In the genomic region with DNA sequence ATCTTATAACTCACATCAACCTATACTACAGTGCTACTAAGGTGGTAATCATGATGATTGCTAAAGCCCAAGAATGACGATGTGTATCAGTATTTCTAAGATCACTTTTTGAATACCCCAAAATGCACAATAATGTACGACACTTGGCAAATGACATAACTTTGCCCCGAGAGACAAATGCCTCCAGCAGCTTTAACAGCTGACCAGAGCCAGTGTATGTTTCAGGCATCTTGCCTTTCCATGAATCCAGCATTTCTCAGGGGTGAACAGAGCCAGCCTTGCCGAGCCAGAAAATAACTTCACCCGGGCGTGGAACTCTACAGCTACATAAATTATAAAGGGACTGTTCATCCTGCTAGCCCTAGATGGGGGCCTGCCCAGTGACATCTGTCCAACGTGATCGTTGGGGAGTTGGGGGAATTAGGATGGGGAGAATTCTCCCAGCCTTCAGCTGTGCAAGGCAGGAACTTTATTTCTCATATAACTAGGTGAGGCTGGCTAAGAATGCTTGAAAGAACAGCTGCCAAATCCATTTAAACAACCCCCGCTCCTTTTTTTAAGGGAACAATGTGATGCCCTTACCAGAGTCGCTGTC, we compare ENCODE assay signal across 12 cellular contexts. TPM values are rescaled to one million over a fixed set of nuclear protein-coding genes. Genes with fewer than 3 reads are reported as not detected.
A peak's percentile ranks its signal among the peaks of the same experiment; 100 is the strongest.
DNase-seq lines count a peak whose midpoint lies in the region; ATAC-seq, FAIRE-seq and TF ChIP-seq lines count a peak whose summit lies in the region.
"Had no signal": no experiment of that assay in that cellular context is flagged by ENCODE, and none has a peak within 500 bp of the region (broad histone marks: within the 10 kb centered on the region; RNA-seq: fewer than 3 reads in every experiment).

No MANE protein-coding gene starts in this region.

- 0 out of 2 replicates have a peak, but pooled peaks cover under 1% of the 10 kb centered on the region for H3K9me2 ChIP-seq in GM23338 (ENCODE audit: insufficient read depth)

- H3K4me3 ChIP-seq in GM23338: peak overlapping the region; percentile 77
- peak overlapping the region in 2 of 4 experiments; percentile 43 to 67; a peak in 2 of 8 replicates for H3K4me3 ChIP-seq in H1 (ENCODE audit: extremely low read depth in 1 of 4, insufficient read depth in 2 of 4, low read depth in 3 of 4, low read length in 4 of 4)
- no peak overlapping the region for H3K4me3 ChIP-seq in HAP-1

- no peak overlapping the region for H3K27ac Mint-ChIP-seq in GM23338
- H3K27ac Mint-ChIP-seq in nephron: peak overlapping the region in 2 of 3 experiments; percentile 22 to 67
- H3K27ac Mint-ChIP-seq: dendritic cell treated with granulocyte-macrophage colony-stimulating factor and Interleukin-4, amounts not matched to agents 40 ng/mL and 50 ng/mL, for 4 days had no signal

- H3K79me1 ChIP-seq in H1 (ENCODE audit: low read depth, low read length): no peaks in the 10 kb centered on the region

- H3K79me2 ChIP-seq in GM23338 (replicated peaks; ENCODE audit: insufficient read depth): no peaks in the 10 kb centered on the region
- H3K79me2 ChIP-seq in H1 (ENCODE audit: control insufficient read depth in 1 of 2, insufficient read depth in 2 of 2, low read length in 2 of 2): no peaks in the 10 kb centered on the region

- H3K27me3 ChIP-seq in GM23338 (ENCODE audit: insufficient read depth): peaks cover 53% of the 10 kb centered on the region
- H3K27me3 ChIP-seq in H1 (replicated peaks in 1 of 4; ENCODE audit: control insufficient read depth in 3 of 4, extremely low read depth in 1 of 4, insufficient read depth in 3 of 4, low read length in 3 of 4): peaks cover 14 to 48% (median 37%) of the 10 kb centered on the region in 4 experiments
- H3K27me3 ChIP-seq in HAP-1 (ENCODE audit: low read depth): peaks cover 46% of the 10 kb centered on the region

- no peaks in the 10 kb centered on the region for H3K36me3 ChIP-seq in GM23338 (ENCODE audit: insufficient read depth)
- peaks cover 0 to 6% (median 2%) of the 10 kb centered on the region in 4 experiments; a peak in 5 of 8 replicates for H3K36me3 ChIP-seq in H1 (ENCODE audit: control insufficient read depth in 2 of 4, insufficient read depth in 4 of 4, low read length in 3 of 4)
- no peaks in the 10 kb centered on the region for H3K36me3 ChIP-seq in HAP-1 (replicated peaks)

- in situ Hi-C loops in HAP-1 (cut with MboI; ENCODE audit: low sequenced_read_pairs): loop anchor here (10.0 kb wide), 1 partner anchor 1265 kb away; no protein-coding TSS in a partner anchor

- 82% methylated on average over 10 of the region's 10 CpGs; no CpG with 5 or more reads in 1 of the 2 experiments for WGBS in H1 (ENCODE audit: extremely low coverage in 1 of 2, insufficient coverage in 1 of 2, insufficient read length in 1 of 2, insufficient replicate concordance in 2 of 2, low coverage in 1 of 2, low lambda C conversion rate in 2 of 2, missing lambda C conversion rate in 1 of 2), 2 experiments

- H3K36me3 Mint-ChIP-seq in GM23338 (ENCODE audit: low read depth) (peaks cover 10% of the 10 kb centered on the region; the same call in 2 of the 3 replicates), nephron (ENCODE audit: low read depth) (peaks cover 17% of the 10 kb centered on the region)

- H3K14ac ChIP-seq in H1 (ENCODE audit: insufficient read length): no peak overlapping the region

- FAIRE-seq in H1 (lab: Jason Lieb, UNC): no peak

- H2BK5ac ChIP-seq in H1 (ENCODE audit: low read depth, low read length): no peak overlapping the region

- no peak overlapping the region for H2AK5ac ChIP-seq in H1 (ENCODE audit: low read depth, low read length)

- peaks cover 6% of the 10 kb centered on the region; the same call in 1 of the 2 replicates for H3F3A ChIP-seq in GM23338 (replicated peaks; ENCODE audit: low read depth)

- no peak overlapping the region for H3K9ac ChIP-seq in H1 (replicated peaks in 1 of 4; ENCODE audit: extremely low read depth in 1 of 4, low read depth in 3 of 4, low read length in 3 of 4)

- no peak overlapping the region for H2BK15ac ChIP-seq in H1 (ENCODE audit: low read length)

- H4K5ac ChIP-seq in H1 (ENCODE audit: insufficient read length, low read depth, low read length): no peak overlapping the region

- H4K8ac ChIP-seq in H1 (ENCODE audit: extremely low read depth, insufficient read depth, low read length): no peak overlapping the region

- TF ChIP-seq POLR2A in H1 (IDR thresholded peaks at IDR 0.05; ENCODE audit: control extremely low read depth in 1 of 2, low read depth in 2 of 2, low read length in 2 of 2): no peak

- H4K20me1 ChIP-seq in GM23338 (replicated peaks; ENCODE audit: insufficient read depth): 0 out of 2 replicates have a peak, but pooled peaks cover 7% of the 10 kb centered on the region
- peaks cover 2% of the 10 kb centered on the region in 2 experiments for H4K20me1 ChIP-seq in H1 (replicated peaks in 1 of 2; ENCODE audit: control insufficient read depth in 1 of 2, insufficient read depth in 2 of 2, low read length in 2 of 2)

- no peak overlapping the region for H4K91ac ChIP-seq in H1 (replicated peaks; ENCODE audit: insufficient read length, low read length)

- H2BK120ac ChIP-seq in H1 (replicated peaks; ENCODE audit: low read depth, low read length): no peak overlapping the region

- POLR2A ChIA-PET in H1 (lab: Charles Lee; ENCODE audit: partially characterized antibody): no interaction called here

- H2AFZ ChIP-seq in GM23338 (peak overlapping the region; percentile 80; the same call in 1 of the 2 replicates), H1 (ENCODE audit: low read length) (no peak overlapping the region)

- no peak for DNase-seq in GM23338 (ENCODE audit: low spot score)
- no peak for DNase-seq in H1 (ENCODE audit: low read depth in 1 of 2, low spot score in 2 of 2)
- no peak for DNase-seq in HAP-1 (ENCODE audit: low spot score in 2 of 2)
- DNase-seq in activated naive CD4-positive, alpha-beta T cell (lab: John Stamatoyannopoulos, UW): no peak
- DNase-seq: NCI-H2171; stimulated activated CD4-positive, alpha-beta T cell treated with anti-CD3 and anti-CD28 coated beads, Interleukin-15, amount 100 ng/mL, for 24 hours; substantia nigra had no signal

- TF ChIP-seq CTCF in 22Rv1 (IDR thresholded peaks at IDR 0.05) (no peak), GM23338 (conservative IDR thresholded peaks at IDR 0.05; ENCODE audit: low read depth in 2 of 2) (no peak), H1 (IDR thresholded peaks at IDR 0.05; ENCODE audit: control extremely low read depth in 1 of 3, insufficient read depth in 1 of 3, low read depth in 1 of 3, low read length in 3 of 3) (no peak), nephron (IDR thresholded peaks at IDR 0.05; ENCODE audit: unreplicated experiment in 3 of 3) (no peak)

- peak overlapping the region; percentile 82 for H3K4me3 Mint-ChIP-seq in GM23338
- peak overlapping the region; percentile 84 to 96 (median 95) for H3K4me3 Mint-ChIP-seq in nephron
- H3K4me3 Mint-ChIP-seq: dendritic cell treated with granulocyte-macrophage colony-stimulating factor and Interleukin-4, amounts not matched to agents 40 ng/mL and 50 ng/mL, for 4 days had no signal

- ATAC-seq in GM23338 (no peak), GM18868 (IDR thresholded peaks at IDR 0.05; ENCODE audit: unreplicated experiment) (no peak), HG03095 (IDR thresholded peaks at IDR 0.05; ENCODE audit: unreplicated experiment) (no peak)

- H3K23me2 ChIP-seq in H1 (ENCODE audit: low read depth, low read length): peaks cover 14% of the 10 kb centered on the region

- no peak for TF ChIP-seq RAD21 in H1 (IDR thresholded peaks at IDR 0.05 in 1 of 2, conservative IDR thresholded peaks at IDR 0.05 in 1 of 2; ENCODE audit: low read depth in 2 of 2, low read length in 2 of 2)

- no peak overlapping the region for H3K18ac ChIP-seq in H1 (ENCODE audit: extremely low read depth, low read length)

- H3K4me1 Mint-ChIP-seq in GM23338 (peaks cover 32% of the 10 kb centered on the region), nephron (peaks cover 53% of the 10 kb centered on the region)

- H3K9me3 ChIP-seq in H1 (ENCODE audit: insufficient read depth in 2 of 2, low read depth in 1 of 2, low read length in 1 of 2) (no peaks in the 10 kb centered on the region), HAP-1 (no peaks in the 10 kb centered on the region)

- H3K23ac ChIP-seq in H1 (ENCODE audit: insufficient read length): no peak overlapping the region

- TF ChIP-seq EP300 in H1 (IDR thresholded peaks at IDR 0.05; ENCODE audit: borderline replicate concordance in 1 of 2, low read depth in 2 of 2, low read length in 2 of 2): no peak

- H2BK12ac ChIP-seq in H1 (ENCODE audit: low read depth, low read length): no peak overlapping the region

- H3K4me1 ChIP-seq in GM23338 (ENCODE audit: insufficient read depth): peaks cover 43% of the 10 kb centered on the region
- H3K4me1 ChIP-seq in H1 (replicated peaks in 1 of 4; ENCODE audit: control insufficient read depth in 3 of 4, insufficient read depth in 4 of 4, low read length in 3 of 4): peaks cover 6 to 25% (median 11%) of the 10 kb centered on the region in 4 experiments; a peak in 6 of 7 replicates
- no peaks in the 10 kb centered on the region for H3K4me1 ChIP-seq in HAP-1

- H3K9me3 Mint-ChIP-seq in GM23338 (no peaks in the 10 kb centered on the region), nephron (no peaks in the 10 kb centered on the region)
- H3K9me3 Mint-ChIP-seq: dendritic cell treated with granulocyte-macrophage colony-stimulating factor and Interleukin-4, amounts not matched to agents 40 ng/mL and 50 ng/mL, for 4 days had no signal

- no peak overlapping the region for H2BK20ac ChIP-seq in H1 (ENCODE audit: low read length)

- H3K27me3 Mint-ChIP-seq in GM23338 (ENCODE audit: insufficient read depth, low read depth, poor library complexity) (peaks cover 51% of the 10 kb centered on the region), nephron (ENCODE audit: low read depth) (peaks cover 41% of the 10 kb centered on the region)

- H3K27ac ChIP-seq in 22Rv1: peak overlapping the region; percentile 71; the same call in 1 of the 2 replicates
- H3K27ac ChIP-seq in GM23338 (ENCODE audit: low read depth): no peak overlapping the region
- no peak overlapping the region for H3K27ac ChIP-seq in H1 (ENCODE audit: low read depth, low read length)

- H3K4ac ChIP-seq in H1 (replicated peaks; ENCODE audit: insufficient read length, low read depth, low read length): no peak overlapping the region

- no peak overlapping the region for H3K56ac ChIP-seq in H1 (replicated peaks; ENCODE audit: insufficient read length, low read depth, low read length)

- H3K4me2 ChIP-seq in GM23338 (peak overlapping the region; percentile 84), H1 (ENCODE audit: insufficient read depth in 1 of 2, low read depth in 2 of 2, low read length in 2 of 2) (peak overlapping the region; percentile 78 to 87; a peak in 2 of 4 replicates)

- CTCF ChIA-PET in H1 (lab: Charles Lee; ENCODE audit: partially characterized antibody): interaction anchor here (0.9 to 15.3 kb wide), 10 partner anchors 17 to 1260 kb away, joined by 3 to 242 read pairs (median 12); no protein-coding TSS in a partner anchor

RNA-seq across cellular contexts. Expression of a gene that starts 1.7 kb away (rescaled TPM):
- total RNA-seq in GM23338 (2014; rRNA removed; shearing (Covaris generic)): 8.2 and 11.2 TPM in 2 replicates
- polyA plus RNA-seq in GM23338 (2016; fragmentation: Nextera tagmentation; extraction: Ambion mirVana) (7.6 and 11.3 TPM in 2 replicates), H1 (2011; rRNA removed) (12.1 TPM in 2 replicates)
- total RNA-seq in H1 (2021; fragmentation: NEBNext Ultra II Directional; extraction: Animal tissue kit (Norgen Biotek cat#: 25700)): 5.5 and 7.1 TPM in 2 replicates
- polyA plus RNA-seq in H1 (2011; cell fraction: cytosol; rRNA removed): 11.9 TPM
- 9.8 TPM for polyA plus RNA-seq in H1 (2011; cell fraction: nucleus; rRNA removed)
- polyA plus RNA-seq in H1 (2012, experiment 1 of 2): 8.9 to 10.8 TPM (median 9.8 TPM) in 4 replicates
- 11.2 TPM for polyA plus RNA-seq in H1 (2012, experiment 2 of 2)
- polyA plus RNA-seq in H1 (2013, experiment 1 of 2): 7.7 TPM
- 9.2 TPM for polyA plus RNA-seq in H1 (2013, experiment 2 of 2)
- 4.7 and 6.3 TPM in 2 replicates for polyA minus RNA-seq in H1 (2011; rRNA and poly(A)+ RNA removed)
- 10.3 TPM for polyA minus RNA-seq in H1 (2011; cell fraction: cytosol; rRNA and poly(A)+ RNA removed)
- polyA minus RNA-seq in H1 (2011; cell fraction: nucleus; rRNA and poly(A)+ RNA removed): 16.8 TPM

RNA-seq across cellular contexts. Expression of a gene that starts 31.0 kb away (rescaled TPM):
- not detected in 2 replicates for total RNA-seq in GM23338 (2014; rRNA removed; shearing (Covaris generic))
- not detected in 2 replicates for polyA plus RNA-seq in GM23338 (2016; fragmentation: Nextera tagmentation; extraction: Ambion mirVana)
- total RNA-seq in H1 (2021; fragmentation: NEBNext Ultra II Directional; extraction: Animal tissue kit (Norgen Biotek cat#: 25700)): not detected in 2 replicates
- polyA plus RNA-seq in H1 (2011; rRNA removed): not detected in 2 replicates
- 0.23 TPM for polyA plus RNA-seq in H1 (2011; cell fraction: cytosol; rRNA removed)
- not detected for polyA plus RNA-seq in H1 (2011; cell fraction: nucleus; rRNA removed)
- not detected in 4 replicates for polyA plus RNA-seq in H1 (2012, experiment 1 of 2)
- 0.26 TPM for polyA plus RNA-seq in H1 (2012, experiment 2 of 2)
- polyA plus RNA-seq in H1 (2013, experiment 1 of 2): 0.10 TPM
- 0.04 TPM for polyA plus RNA-seq in H1 (2013, experiment 2 of 2)
- not detected in 2 replicates for polyA minus RNA-seq in H1 (2011; rRNA and poly(A)+ RNA removed)
- not detected for polyA minus RNA-seq in H1 (2011; cell fraction: cytosol; rRNA and poly(A)+ RNA removed)
- polyA minus RNA-seq in H1 (2011; cell fraction: nucleus; rRNA and poly(A)+ RNA removed): not detected

RNA-seq across cellular contexts. Expression of a gene that starts 46.4 kb away (rescaled TPM):
- total RNA-seq in GM23338 (2014; rRNA removed; shearing (Covaris generic)): not detected in 2 replicates
- polyA plus RNA-seq in GM23338 (2016; fragmentation: Nextera tagmentation; extraction: Ambion mirVana) (not detected in 2 replicates), H1 (2011; rRNA removed) (not detected in 2 replicates)
- not detected in 2 replicates for total RNA-seq in H1 (2021; fragmentation: NEBNext Ultra II Directional; extraction: Animal tissue kit (Norgen Biotek cat#: 25700))
- not detected for polyA plus RNA-seq in H1 (2011; cell fraction: cytosol; rRNA removed)
- not detected for polyA plus RNA-seq in H1 (2011; cell fraction: nucleus; rRNA removed)
- polyA plus RNA-seq in H1 (2012, experiment 1 of 2): not detected in 4 replicates
- not detected for polyA plus RNA-seq in H1 (2012, experiment 2 of 2)
- polyA plus RNA-seq in H1 (2013, experiment 1 of 2): not detected
- not detected for polyA plus RNA-seq in H1 (2013, experiment 2 of 2)
- polyA minus RNA-seq in H1 (2011; rRNA and poly(A)+ RNA removed): not detected in 2 replicates
- not detected for polyA minus RNA-seq in H1 (2011; cell fraction: cytosol; rRNA and poly(A)+ RNA removed)
- polyA minus RNA-seq in H1 (2011; cell fraction: nucleus; rRNA and poly(A)+ RNA removed): not detected
